ENCODE assay signal across 8 cellular contexts in the genomic region with DNA sequence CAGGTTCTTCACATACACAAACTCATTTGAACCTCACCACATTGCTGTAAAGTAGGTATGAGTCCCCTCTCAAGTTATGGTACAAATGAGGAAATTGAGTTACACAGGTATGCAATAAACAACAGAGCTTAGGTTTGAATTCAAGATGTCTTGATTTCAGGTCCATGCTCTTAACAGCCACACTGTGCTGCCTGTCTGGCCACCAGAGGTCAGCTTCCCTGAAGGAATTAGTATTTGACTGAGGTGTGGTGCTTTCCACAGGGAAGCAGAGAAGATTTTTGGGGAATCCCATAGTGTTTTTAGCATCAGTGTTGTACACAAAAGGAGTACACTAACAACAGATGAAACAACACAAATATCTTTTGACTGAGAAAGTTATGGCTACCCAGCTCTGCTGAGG.
DNase-seq lines count a peak whose midpoint lies in the region; ATAC-seq and TF ChIP-seq lines count a peak whose summit lies in the region.

No MANE protein-coding gene starts in this region.

- H3K27me3 ChIP-seq in heart left ventricle = no peaks in the 10 kb centered on the region

- POLR2A ChIA-PET in activated CD4-positive, alpha-beta memory T cell treated with anti-CD3 and anti-CD28 coated beads, Interleukin-2, amount 10 ng/mL, durations not matched to agents 7 days and 5 days (lab: Charles Lee) = interaction anchor here (1.0 to 1.6 kb wide), 2 partner anchors 106 to 107 kb away, joined by 3 to 7 read pairs; no protein-coding TSS in a partner anchor

- no peaks in the 10 kb centered on the region for H3K36me3 Mint-ChIP-seq in activated CD4-positive, alpha-beta memory T cell treated with anti-CD3 and anti-CD28 coated beads, Interleukin-2, amount 10 ng/mL, durations not matched to agents 7 days and 5 days (ENCODE audit: low read depth)

- H3K4me1 Mint-ChIP-seq in activated CD4-positive, alpha-beta memory T cell treated with anti-CD3 and anti-CD28 coated beads, Interleukin-2, amount 10 ng/mL, durations not matched to agents 7 days and 5 days = peaks cover 4% of the 10 kb centered on the region

- CTCF ChIA-PET in activated CD4-positive, alpha-beta memory T cell treated with anti-CD3 and anti-CD28 coated beads, Interleukin-2, amount 10 ng/mL, durations not matched to agents 7 days and 5 days (lab: Charles Lee) = interaction anchor here (0.6 to 2.4 kb wide), 12 partner anchors 13 to 224 kb away, joined by 3 to 13 read pairs (median 4); no protein-coding TSS in a partner anchor

- H3K4me3 Mint-ChIP-seq in activated CD4-positive, alpha-beta memory T cell treated with anti-CD3 and anti-CD28 coated beads, Interleukin-2, amount 10 ng/mL, durations not matched to agents 7 days and 5 days = no peak overlapping the region

- H3K4me1 ChIP-seq in heart left ventricle = peaks cover 0 to 46% (median 15%) of the 10 kb centered on the region in 12 donors

- peak; percentile 55 to 85 (median 67) for TF ChIP-seq CTCF in heart left ventricle (IDR thresholded peaks at IDR 0.05)

- H3K27ac Mint-ChIP-seq in activated CD4-positive, alpha-beta memory T cell treated with anti-CD3 and anti-CD28 coated beads, Interleukin-2, amount 10 ng/mL, durations not matched to agents 7 days and 5 days = no peak overlapping the region

- DNase-seq in NCI-H82 (lab: John Stamatoyannopoulos, UW) = peak; percentile 6
- DNase-seq in NCI-H82 treated with DMSO at 0.1 percent for 48 hours (lab: John Stamatoyannopoulos, UW; ENCODE audit: unreplicated experiment) = no peak
- DNase-seq in activated CD4-positive, alpha-beta memory T cell treated with anti-CD3 and anti-CD28 coated beads, Interleukin-2, amount 10 ng/mL, durations not matched to agents 7 days and 5 days = peak; percentile 33
- DNase-seq in heart left ventricle = peak; percentile 40 to 46 (median 43)
- peak; percentile 16 for DNase-seq in stimulated activated CD4-positive, alpha-beta T cell treated with anti-CD3 and anti-CD28 coated beads, Interleukin-4, amount 100 ng/mL, for 1 hour
- no peak for DNase-seq in foreskin melanocyte

- H3K27ac ChIP-seq in heart left ventricle = peak overlapping the region in 5 of 12 donors; percentile 35 to 56 (median 47)

- intact Hi-C loops in heart left ventricle (cut with DNase I) = loop anchor here (1.0 to 10.0 kb wide), 9 partner anchors 34 to 224 kb away; a partner anchor contains a TSS

- no peak overlapping the region for H3K4me3 ChIP-seq in heart left ventricle

- no peak for TF ChIP-seq POLR2A in heart left ventricle (IDR thresholded peaks at IDR 0.05)

- no peaks in the 10 kb centered on the region for H3K9me3 Mint-ChIP-seq in activated CD4-positive, alpha-beta memory T cell treated with anti-CD3 and anti-CD28 coated beads, Interleukin-2, amount 10 ng/mL, durations not matched to agents 7 days and 5 days

- peaks cover 10% of the 10 kb centered on the region for H3K27me3 Mint-ChIP-seq in activated CD4-positive, alpha-beta memory T cell treated with anti-CD3 and anti-CD28 coated beads, Interleukin-2, amount 10 ng/mL, durations not matched to agents 7 days and 5 days

- H3K36me3 ChIP-seq in heart left ventricle = no peaks in the 10 kb centered on the region

- peak; percentile 65 for ATAC-seq in HG03135 (IDR thresholded peaks at IDR 0.05; ENCODE audit: unreplicated experiment)
- peak; percentile 54 to 81 (median 64) for ATAC-seq in heart left ventricle
- no peak for ATAC-seq in GM19397 (IDR thresholded peaks at IDR 0.05; ENCODE audit: unreplicated experiment)

- H3K9me3 ChIP-seq in heart left ventricle = no peaks in the 10 kb centered on the region

Comparison
In these comparisons a context has a peak if more than half of its experiments do, and no peak if none do; other contexts are left out.
1. DNase-seq: peak in NCI-H82 (single experiment), activated CD4-positive, alpha-beta memory T cell treated with anti-CD3 and anti-CD28 coated beads, Interleukin-2, amount 10 ng/mL, durations not matched to agents 7 days and 5 days (single experiment), heart left ventricle (5 of 5) and stimulated activated CD4-positive, alpha-beta T cell treated with anti-CD3 and anti-CD28 coated beads, Interleukin-4, amount 100 ng/mL, for 1 hour (single experiment); none in NCI-H82 treated with DMSO at 0.1 percent for 48 hours (single experiment) and foreskin melanocyte (single experiment).